In genomic region chr1:217026506-217026905, GRCh38 we compare ENCODE assay signal across 29 cellular contexts.
DNase-seq lines count a peak whose midpoint lies in the region; ATAC-seq, FAIRE-seq and TF ChIP-seq lines count a peak whose summit lies in the region.
"Had no signal": no experiment of that assay in that cellular context is flagged by ENCODE, and none has a peak within 500 bp of the region (broad histone marks: within the 10 kb centered on the region; RNA-seq: fewer than 3 reads in every experiment).

No MANE protein-coding gene starts in this region.

- no peaks in the 10 kb centered on the region for H3K79me2 ChIP-seq in DOHH2 (ENCODE audit: control insufficient read depth, low read length)
- H3K79me2 ChIP-seq in KMS-11 (ENCODE audit: insufficient read depth, low read depth): no peaks in the 10 kb centered on the region

- no peak overlapping the region; the same call in 1 of the 2 replicates for H3K27ac ChIP-seq in DOHH2 (ENCODE audit: low read depth, low read length)
- no peak overlapping the region for H3K27ac ChIP-seq in KMS-11
- H3K27ac ChIP-seq: C4-2B, esophagus muscularis mucosa, foreskin keratinocyte, SJCRH30 had no signal

- H3F3A ChIP-seq in DOHH2 (ENCODE audit: control insufficient read depth, insufficient read depth): no peaks in the 10 kb centered on the region

- POLR2A ChIA-PET in activated CD4-positive, alpha-beta T cell treated with anti-CD3 and anti-CD28 coated beads for 36 hours (lab: Charles Lee): no interaction called here

- H3K4me1 Mint-ChIP-seq in activated CD4-positive, alpha-beta T cell treated with anti-CD3 and anti-CD28 coated beads for 36 hours: no peaks in the 10 kb centered on the region
- peaks cover 4% of the 10 kb centered on the region for H3K4me1 Mint-ChIP-seq in activated T-helper 1 cell treated with anti-CD3 and anti-CD28 coated beads, Interleukin-12 subunit alpha, Interleukin-12 subunit beta, Interleukin-2, Interleukin-4 antibody, amounts not matched to agents 30 ng/mL and 10 ng/mL and 1 ng/mL, durations not matched to agents 14 hours and 24 hours and 36 hours (ENCODE audit: low read depth)
- H3K4me1 Mint-ChIP-seq: activated naive CD4-positive, alpha-beta T cell treated with anti-CD3 and anti-CD28 coated beads, Interleukin-2, amount 50 U/mL, for 24 hours had no signal

- H3K27me3 Mint-ChIP-seq in activated CD4-positive, alpha-beta T cell treated with anti-CD3 and anti-CD28 coated beads for 36 hours: no peaks in the 10 kb centered on the region
- peaks cover 3% of the 10 kb centered on the region for H3K27me3 Mint-ChIP-seq in activated T-helper 1 cell treated with anti-CD3 and anti-CD28 coated beads, Interleukin-12 subunit alpha, Interleukin-12 subunit beta, Interleukin-2, Interleukin-4 antibody, amounts not matched to agents 30 ng/mL and 10 ng/mL and 1 ng/mL, durations not matched to agents 14 hours and 24 hours and 36 hours (ENCODE audit: insufficient read depth)
- H3K27me3 Mint-ChIP-seq: activated CD4-positive, alpha-beta memory T cell treated with anti-CD3 and anti-CD28 coated beads for 36 hours had no signal

- no peak overlapping the region for H3K27ac Mint-ChIP-seq in activated CD4-positive, alpha-beta T cell treated with anti-CD3 and anti-CD28 coated beads for 36 hours
- H3K27ac Mint-ChIP-seq in activated T-helper 1 cell treated with anti-CD3 and anti-CD28 coated beads, Interleukin-12 subunit alpha, Interleukin-12 subunit beta, Interleukin-2, Interleukin-4 antibody, amounts not matched to agents 30 ng/mL and 10 ng/mL and 1 ng/mL, durations not matched to agents 14 hours and 24 hours and 36 hours: no peak overlapping the region
- H3K27ac Mint-ChIP-seq: activated CD4-positive, alpha-beta memory T cell treated with anti-CD3 and anti-CD28 coated beads for 36 hours; activated naive CD4-positive, alpha-beta T cell treated with anti-CD3 and anti-CD28 coated beads, Interleukin-2, amount 50 U/mL, for 24 hours; endodermal cell; natural killer cell; T-helper 1 cell treated with Interleukin-12 subunit alpha and Interleukin-12 subunit beta and Interleukin-4 antibody, amounts not matched to agents 30 μg/mL and 1 μg/mL, for 36 hours had no signal

- DNase-seq in bronchial epithelial cell (ENCODE audit: low read depth) (peak; percentile 1), mucosa of gallbladder (ENCODE audit: low spot score) (peak; percentile 11), NCI-H2107 (lab: John Stamatoyannopoulos, UW) (no peak)
- DNase-seq in activated CD4-positive, alpha-beta T cell treated with anti-CD3 and anti-CD28 coated beads for 36 hours: no peak
- no peak for DNase-seq in activated T-helper 1 cell treated with anti-CD3 and anti-CD28 coated beads, Interleukin-12 subunit alpha, Interleukin-12 subunit beta, Interleukin-2, Interleukin-4 antibody, amounts not matched to agents 30 ng/mL and 10 ng/mL and 1 ng/mL, durations not matched to agents 14 hours and 24 hours and 36 hours (ENCODE audit: low spot score)
- DNase-seq: activated CD4-positive, alpha-beta memory T cell treated with anti-CD3 and anti-CD28 coated beads for 36 hours; activated CD8-positive, alpha-beta memory T cell treated with anti-CD3 and anti-CD28 coated beads, Interleukin-2, amount 50 U/mL, for 4 hours; Caco-2; endodermal cell; foreskin keratinocyte; midbrain; natural killer cell; NCI-H1092 treated with DMSO at 0.1 percent for 48 hours; NCI-H187; NCI-H2171 treated with DMSO at 0.1 percent for 48 hours; NCI-H524; retina; SJCRH30; stimulated activated CD4-positive, alpha-beta T cell treated with anti-CD3 and anti-CD28 coated beads, Interleukin-4, amount 100 ng/mL, for 1 hour had no signal

- H3K4me2 ChIP-seq in DOHH2 (ENCODE audit: low read length) (0 out of 2 replicates have a peak overlapping the region, but pooled peaks have one; percentile 54), KMS-11 (peak overlapping the region; percentile 46)

- no peaks in the 10 kb centered on the region for H3K36me3 ChIP-seq in DOHH2 (ENCODE audit: control insufficient read depth, low read length)
- H3K36me3 ChIP-seq in KMS-11 (ENCODE audit: insufficient read depth): no peaks in the 10 kb centered on the region
- no peaks in the 10 kb centered on the region for H3K36me3 ChIP-seq in bronchial epithelial cell (ENCODE audit: control insufficient read depth, insufficient read depth, low read length)
- H3K36me3 ChIP-seq: esophagus muscularis mucosa, SJCRH30 had no signal

- H3K4me3 Mint-ChIP-seq in activated CD4-positive, alpha-beta T cell treated with anti-CD3 and anti-CD28 coated beads for 36 hours: no peak overlapping the region
- no peak overlapping the region for H3K4me3 Mint-ChIP-seq in activated T-helper 1 cell treated with anti-CD3 and anti-CD28 coated beads, Interleukin-12 subunit alpha, Interleukin-12 subunit beta, Interleukin-2, Interleukin-4 antibody, amounts not matched to agents 30 ng/mL and 10 ng/mL and 1 ng/mL, durations not matched to agents 14 hours and 24 hours and 36 hours
- H3K4me3 Mint-ChIP-seq: activated CD4-positive, alpha-beta memory T cell treated with anti-CD3 and anti-CD28 coated beads for 36 hours; activated naive CD4-positive, alpha-beta T cell treated with anti-CD3 and anti-CD28 coated beads, Interleukin-2, amount 50 U/mL, for 24 hours; endodermal cell; natural killer cell; T-helper 1 cell treated with Interleukin-12 subunit alpha and Interleukin-12 subunit beta and Interleukin-4 antibody, amounts not matched to agents 30 μg/mL and 1 μg/mL, for 36 hours had no signal

- intact Hi-C loops in activated CD4-positive, alpha-beta T cell treated with anti-CD3 and anti-CD28 coated beads for 36 hours (cut with DNase I, micrococcal nuclease): no loop called here
- intact Hi-C loops in activated T-helper 1 cell treated with anti-CD3 and anti-CD28 coated beads, Interleukin-12 subunit alpha, Interleukin-12 subunit beta, Interleukin-2, Interleukin-4 antibody, amounts not matched to agents 30 ng/mL and 10 ng/mL and 1 ng/mL, durations not matched to agents 14 hours and 24 hours and 36 hours (cut with micrococcal nuclease): no loop called here

- no peak for FAIRE-seq in bronchial epithelial cell (lab: Jason Lieb, UNC)
- FAIRE-seq: GM12892, TTC549 had no signal

- peaks cover 2% of the 10 kb centered on the region for H3K9me3 Mint-ChIP-seq in activated CD4-positive, alpha-beta T cell treated with anti-CD3 and anti-CD28 coated beads for 36 hours (ENCODE audit: low read depth)
- H3K9me3 Mint-ChIP-seq in activated T-helper 1 cell treated with anti-CD3 and anti-CD28 coated beads, Interleukin-12 subunit alpha, Interleukin-12 subunit beta, Interleukin-2, Interleukin-4 antibody, amounts not matched to agents 30 ng/mL and 10 ng/mL and 1 ng/mL, durations not matched to agents 14 hours and 24 hours and 36 hours: peaks cover 3% of the 10 kb centered on the region
- H3K9me3 Mint-ChIP-seq: activated CD4-positive, alpha-beta memory T cell treated with anti-CD3 and anti-CD28 coated beads for 36 hours; endodermal cell had no signal

- H3K4me1 ChIP-seq in DOHH2 (ENCODE audit: control insufficient read depth, low read length): peaks cover 18% of the 10 kb centered on the region
- peaks cover 25% of the 10 kb centered on the region for H3K4me1 ChIP-seq in KMS-11 (ENCODE audit: low read depth, poor library complexity, severe bottlenecking)
- H3K4me1 ChIP-seq: Caco-2, SJCRH30 had no signal

- H3K9me2 ChIP-seq in DOHH2 (replicated peaks; ENCODE audit: control insufficient read depth, low read length): no peaks in the 10 kb centered on the region

- no peaks in the 10 kb centered on the region for H4K20me1 ChIP-seq in DOHH2 (ENCODE audit: control insufficient read depth, insufficient read depth, low read depth, low read length)
- no peaks in the 10 kb centered on the region for H4K20me1 ChIP-seq in KMS-11 (ENCODE audit: insufficient read depth)

- H3K27me3 ChIP-seq in DOHH2 (ENCODE audit: control insufficient read depth, low read length): no peaks in the 10 kb centered on the region
- no peaks in the 10 kb centered on the region for H3K27me3 ChIP-seq in KMS-11 (ENCODE audit: insufficient read depth, low read depth)
- H3K27me3 ChIP-seq in bronchial epithelial cell (ENCODE audit: control insufficient read depth, insufficient read depth, low read length): no peaks in the 10 kb centered on the region
- H3K27me3 ChIP-seq: esophagus muscularis mucosa, foreskin keratinocyte, SJCRH30 had no signal

- CTCF ChIA-PET in activated CD4-positive, alpha-beta T cell treated with anti-CD3 and anti-CD28 coated beads for 36 hours (lab: Charles Lee): no interaction called here

- TF ChIP-seq CTCF in DOHH2 (IDR thresholded peaks at IDR 0.05; ENCODE audit: low read depth, low read length, poor library complexity, severe bottlenecking) (no peak), KMS-11 (conservative IDR thresholded peaks at IDR 0.05; ENCODE audit: low read depth, low read length) (no peak), bronchial epithelial cell (IDR thresholded peaks at IDR 0.05; ENCODE audit: insufficient read depth, low read length, severe bottlenecking) (no peak)

- H3K9ac ChIP-seq in KMS-11: no peak overlapping the region

- no peaks in the 10 kb centered on the region for H3K36me3 Mint-ChIP-seq in activated CD4-positive, alpha-beta T cell treated with anti-CD3 and anti-CD28 coated beads for 36 hours (ENCODE audit: low read depth)
- no peaks in the 10 kb centered on the region for H3K36me3 Mint-ChIP-seq in activated T-helper 1 cell treated with anti-CD3 and anti-CD28 coated beads, Interleukin-12 subunit alpha, Interleukin-12 subunit beta, Interleukin-2, Interleukin-4 antibody, amounts not matched to agents 30 ng/mL and 10 ng/mL and 1 ng/mL, durations not matched to agents 14 hours and 24 hours and 36 hours (ENCODE audit: low read depth)
- H3K36me3 Mint-ChIP-seq: activated CD4-positive, alpha-beta memory T cell treated with anti-CD3 and anti-CD28 coated beads for 36 hours; activated naive CD4-positive, alpha-beta T cell treated with anti-CD3 and anti-CD28 coated beads, Interleukin-2, amount 50 U/mL, for 24 hours; natural killer cell had no signal

- ATAC-seq in HG02759 (IDR thresholded peaks at IDR 0.05; ENCODE audit: unreplicated experiment): no peak
- ATAC-seq in activated CD4-positive, alpha-beta T cell treated with anti-CD3 and anti-CD28 coated beads for 36 hours: no peak
- ATAC-seq: activated CD4-positive, CD25-positive, alpha-beta regulatory T cell treated with anti-CD3 and anti-CD28 coated beads, Interleukin-2, amount 50 U/mL, for 24 hours; foreskin keratinocyte; natural killer cell had no signal

- H3K4me3 ChIP-seq in DOHH2 (ENCODE audit: low read length) (no peak overlapping the region), KMS-11 (IDR thresholded peaks at IDR 0.05; ENCODE audit: insufficient read depth, low read depth, low read length) (no peak overlapping the region), bronchial epithelial cell (ENCODE audit: low read depth, low read length) (no peak overlapping the region)
- H3K4me3 ChIP-seq: esophagus muscularis mucosa, SJCRH30 had no signal

- no peaks in the 10 kb centered on the region for H3K9me3 ChIP-seq in DOHH2 (ENCODE audit: control insufficient read depth, insufficient read depth, low read length)
- H3K9me3 ChIP-seq: Caco-2, esophagus muscularis mucosa, SJCRH30 had no signal

- H2AFZ ChIP-seq in KMS-11 (ENCODE audit: low read depth): no peak overlapping the region

Comparison
In these comparisons a context has a peak if more than half of its experiments do, and no peak if none do; other contexts are left out.
1. DNase-seq: peak in bronchial epithelial cell (single experiment) and mucosa of gallbladder (single experiment); none in activated CD4-positive, alpha-beta T cell treated with anti-CD3 and anti-CD28 coated beads for 36 hours (single experiment), activated T-helper 1 cell treated with anti-CD3 and anti-CD28 coated beads, Interleukin-12 subunit alpha, Interleukin-12 subunit beta, Interleukin-2, Interleukin-4 antibody, amounts not matched to agents 30 ng/mL and 10 ng/mL and 1 ng/mL, durations not matched to agents 14 hours and 24 hours and 36 hours (single experiment) and NCI-H2107 (single experiment).